Comparison of ENCODE assay signal across 15 cellular contexts in genomic region chr6:108955329-108955949, GRCh38.
"Had no signal": no experiment of that assay in that cellular context is flagged by ENCODE, and none has a peak within 500 bp of the region (broad histone marks: within the 10 kb centered on the region; RNA-seq: fewer than 3 reads in every experiment).

No MANE protein-coding gene starts in this region.

- H3K4me3 ChIP-seq: coronary artery, gastrocnemius medialis, heart right ventricle, left ventricle myocardium inferior, skin epidermis, thyroid gland, uterus had no signal

- H3K9me3 Mint-ChIP-seq: activated B cell treated with CpG ODN at 0.5 μM for 24 hours, T-cell had no signal

- H3K4me3 Mint-ChIP-seq: activated B cell treated with CpG ODN at 0.5 μM for 24 hours, T-cell had no signal

- H3K9me3 ChIP-seq: gastrocnemius medialis, heart right ventricle, left ventricle myocardium inferior, thyroid gland, uterus had no signal

- H3K27me3 Mint-ChIP-seq: activated B cell treated with CpG ODN at 0.5 μM for 24 hours, T-cell had no signal

- H3K36me3 ChIP-seq: gastrocnemius medialis, heart right ventricle, left ventricle myocardium inferior, thyroid gland, uterus had no signal

- H3K27me3 ChIP-seq: gastrocnemius medialis, heart right ventricle, thyroid gland, uterus had no signal

- DNase-seq: activated B cell treated with CpG ODN at 0.5 μM for 24 hours; activated CD8-positive, alpha-beta memory T cell treated with anti-CD3 and anti-CD28 coated beads for 24 hours; activated gamma-delta T cell treated with Interleukin-2 at 50 U/mL for 16 hours; activated T-cell treated with anti-CD3 and anti-CD28 coated beads, Interleukin-2, amount 50 U/mL, for 1 hour; caudate nucleus; effector CD4-positive, alpha-beta T cell; gastrocnemius medialis; heart right ventricle; left ventricle myocardium inferior; mesendoderm; T-cell; thyroid gland; uterus had no signal

- H3K27ac Mint-ChIP-seq: activated B cell treated with CpG ODN at 0.5 μM for 24 hours had no signal

- H3K4me1 ChIP-seq: uterus had no signal

- ATAC-seq: gastrocnemius medialis, heart right ventricle, T-cell had no signal
